In genomic region chr1:168913711-168914463, GRCh38 we compare ENCODE assay signal across 12 cellular contexts.
"Had no signal": no experiment of that assay in that cellular context is flagged by ENCODE, and none has a peak within 500 bp of the region (broad histone marks: within the 10 kb centered on the region; RNA-seq: fewer than 3 reads in every experiment).

No MANE protein-coding gene starts in this region.

- H3K27me3 ChIP-seq: body of pancreas, hepatocyte, pancreas had no signal

- H3K4me3 ChIP-seq: body of pancreas, hepatocyte, pancreas had no signal

- ATAC-seq: activated naive CD4-positive, alpha-beta T cell treated with anti-CD3 and anti-CD28 coated beads, Interleukin-2, amount 50 U/mL, for 72 hours; body of pancreas; pancreas had no signal

- H3K4me1 ChIP-seq: body of pancreas, pancreas had no signal

- H3K36me3 ChIP-seq: pancreas had no signal

- H3K4me2 ChIP-seq: hepatocyte had no signal

- H2AFZ ChIP-seq: hepatocyte had no signal

- H3K9me3 ChIP-seq: body of pancreas, pancreas had no signal

- H3K27ac ChIP-seq: body of pancreas, hepatocyte, pancreas had no signal

- DNase-seq: activated CD4-positive, alpha-beta T cell treated with anti-CD3 and anti-CD28 coated beads, Interleukin-2, amount 50 U/mL, for 1 hour; activated effector memory CD4-positive, alpha-beta T cell treated with Interleukin-2 at 50 U/mL for 16 hours; amniotic stem cell; central memory CD4-positive, alpha-beta T cell; dermis blood vessel endothelial cell; mesendoderm; stimulated activated CD4-positive, alpha-beta T cell treated with anti-CD3 and anti-CD28 coated beads, Interleukin-4, amount 100 ng/mL, for 1 hour; stimulated activated CD8-positive, alpha-beta memory T cell treated with anti-CD3 and anti-CD28 coated beads, Interleukin-4, amount 100 ng/mL, for 48 hours had no signal
